9 cellular contexts compared by ENCODE assay signal in the genomic region with DNA sequence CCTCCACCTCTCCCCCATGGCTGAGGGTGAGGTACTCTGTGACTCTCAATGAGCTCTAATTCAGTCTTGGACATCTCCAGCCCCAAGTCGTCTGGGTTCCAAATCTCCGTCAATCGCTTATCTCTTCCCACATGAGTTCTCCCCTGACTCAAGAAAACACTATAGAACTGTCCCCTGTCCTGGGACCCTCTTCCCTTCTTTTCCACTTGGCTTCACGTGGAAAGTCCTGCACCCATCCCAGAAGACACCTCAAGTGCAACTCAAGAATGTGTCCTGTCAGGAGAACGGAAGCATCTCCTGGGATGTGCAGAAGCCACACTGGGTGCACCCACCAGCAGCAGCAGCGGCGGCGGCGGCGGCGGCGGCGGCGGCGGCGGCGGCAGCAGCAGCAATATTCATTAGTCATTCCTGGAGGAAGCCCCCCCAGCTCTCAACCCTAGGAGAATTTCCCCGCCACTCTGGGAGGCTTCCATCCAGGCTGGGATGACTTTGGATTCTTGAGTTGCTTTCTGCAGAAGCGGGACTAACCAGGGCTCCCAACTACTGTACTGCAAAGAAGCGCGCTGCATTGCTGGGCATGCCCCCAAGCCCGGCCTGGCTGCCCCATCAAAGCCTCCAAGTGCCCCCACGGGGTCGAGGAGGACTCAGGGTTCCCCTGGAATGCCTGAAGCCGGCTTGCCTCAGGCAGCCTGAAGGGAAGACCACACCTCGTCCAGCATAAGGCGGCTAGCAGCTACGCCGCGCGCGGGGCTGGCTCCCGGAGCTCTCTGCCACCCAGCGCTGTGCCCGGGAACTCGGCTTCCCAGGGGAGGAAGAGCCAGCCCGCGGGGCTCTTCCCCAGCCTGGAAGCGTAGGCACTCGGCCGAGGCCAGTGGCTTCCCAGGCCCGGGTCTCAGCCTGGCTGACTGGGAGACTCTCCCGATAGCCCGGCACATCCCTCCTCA. TPM values are rescaled to one million over a fixed set of nuclear protein-coding genes. Genes with fewer than 3 reads are reported as not detected.
DNase-seq lines count a peak whose midpoint lies in the region; ATAC-seq and TF ChIP-seq lines count a peak whose summit lies in the region.
"Had no signal": no experiment of that assay in that cellular context is flagged by ENCODE, and none has a peak within 500 bp of the region (broad histone marks: within the 10 kb centered on the region; RNA-seq: fewer than 3 reads in every experiment).

No MANE protein-coding gene starts in this region.

- TF ChIP-seq CTCF in WERI-Rb-1 (IDR thresholded peaks at IDR 0.05; ENCODE audit: low read depth, low read length): no peak

- H3K9me3 ChIP-seq in WERI-Rb-1 (ENCODE audit: severe bottlenecking) (no peaks in the 10 kb centered on the region), iPS DF 6.9 (ENCODE audit: control insufficient read depth, insufficient read depth, low read length) (no peaks in the 10 kb centered on the region)

- H3K4me1 ChIP-seq in iPS DF 6.9 (ENCODE audit: control insufficient read depth, insufficient read depth, low read length): peaks cover 3% of the 10 kb centered on the region

- DNase-seq in G401 (ENCODE audit: low spot score) (peak; percentile 25), WERI-Rb-1 (no peak), iPS DF 6.9 (ENCODE audit: low read depth, low spot score) (no peak), sciatic nerve (ENCODE audit: low spot score) (no peak), dermis blood vessel endothelial cell (no peak), T-helper 9 cell (no peak), RKO (ENCODE audit: low spot score) (no peak)
- DNase-seq: T1000 had no signal

- H3K27ac ChIP-seq in WERI-Rb-1 (peak overlapping the region; percentile 47), iPS DF 6.9 (ENCODE audit: low read length) (no peak overlapping the region)

- in situ Hi-C loops in G401 (cut with HindIII; ENCODE audit: low sequenced_read_pairs): no loop called here

- WGBS in iPS DF 6.9 (ENCODE audit: insufficient coverage, insufficient read length): no CpG with 5 or more reads among the region's 44 CpGs

- intact Hi-C loops in sciatic nerve (cut with DNase I): no loop called here

- H3K36me3 ChIP-seq in WERI-Rb-1 (no peaks in the 10 kb centered on the region), iPS DF 6.9 (ENCODE audit: control insufficient read depth, insufficient read depth, low read length) (no peaks in the 10 kb centered on the region)

- H3K27me3 ChIP-seq in WERI-Rb-1 (ENCODE audit: insufficient read depth, low read depth, severe bottlenecking) (no peaks in the 10 kb centered on the region), iPS DF 6.9 (ENCODE audit: control insufficient read depth, insufficient read depth, low read length) (peaks cover 46% of the 10 kb centered on the region)

- ATAC-seq in sciatic nerve (peak; percentile 9), HG03108 (IDR thresholded peaks at IDR 0.05; ENCODE audit: unreplicated experiment) (no peak)

- peak overlapping the region; percentile 66 for H3K4me3 ChIP-seq in WERI-Rb-1 (ENCODE audit: low read depth, low read length)
- peak overlapping the region; percentile 58; the same call in 1 of the 2 replicates for H3K4me3 ChIP-seq in iPS DF 6.9 (ENCODE audit: low read length)

RNA-seq across cellular contexts. Expression of gene CRTAC1, which starts 1.0 kb away (rescaled TPM):
- 0.10 TPM in 1 of 2 replicates, not detected in the other for total RNA-seq in G401 (2014; rRNA removed; shearing (Covaris generic))
- total RNA-seq in sciatic nerve (23.0 TPM), dermis blood vessel endothelial cell (0.51 and 1.3 TPM in 2 replicates)

Comparison
In these comparisons a context has a peak if more than half of its experiments do, and no peak if none do; other contexts are left out.
1. RNA of gene CRTAC1, which starts 1.0 kb away (total RNA-seq): 23.0 TPM in sciatic nerve (single experiment); 0.51 to 1.3 TPM in dermis blood vessel endothelial cell and 0.10 TPM in G401; every median in the first group is over 10 times any median in the second.